Comparison of ENCODE assay signal across 28 cellular contexts in genomic region chr6:137775720-137776119, GRCh38.
DNase-seq lines count a peak whose midpoint lies in the region; ATAC-seq, FAIRE-seq and TF ChIP-seq lines count a peak whose summit lies in the region.
"Had no signal": no experiment of that assay in that cellular context is flagged by ENCODE, and none has a peak within 500 bp of the region (broad histone marks: within the 10 kb centered on the region; RNA-seq: fewer than 3 reads in every experiment).

No MANE protein-coding gene starts in this region.

- intact Hi-C loops in right lobe of liver (cut with DNase I) (no loop called here), HepG2 (cut with micrococcal nuclease; ENCODE audit: unreplicated experiment) (no loop called here)

- 82% methylated on average over 3 of the region's 5 CpGs for WGBS in right lobe of liver (ENCODE audit: insufficient coverage, low coverage, low lambda C conversion rate, missing lambda C conversion rate)
- 95% methylated on average over 5 of the region's 5 CpGs for WGBS in HepG2 (ENCODE audit: low lambda C conversion rate)

- BruUV-seq in HepG2 (replicated peaks; lab: Mats Ljungman, UMichigan): no TSS peak

- TF ChIP-seq POLR2A in right lobe of liver (IDR thresholded peaks at IDR 0.05) (no peak), HepG2 (IDR thresholded peaks at IDR 0.05; ENCODE audit: insufficient read depth in 1 of 2, low read depth in 2 of 2, low read length in 2 of 2) (no peak)

- H3K9me3 ChIP-seq in right lobe of liver (no peaks in the 10 kb centered on the region), HepG2 (ENCODE audit: low read length) (no peaks in the 10 kb centered on the region), MG63 (no peaks in the 10 kb centered on the region)
- H3K9me3 ChIP-seq: esophagus squamous epithelium, left lung, spleen had no signal

- H3K36me3 ChIP-seq in right lobe of liver (no peaks in the 10 kb centered on the region), HepG2 (replicated peaks in 1 of 2; ENCODE audit: control insufficient read depth in 1 of 2, insufficient read depth in 2 of 2, low read length in 2 of 2) (no peaks in the 10 kb centered on the region), MG63 (no peaks in the 10 kb centered on the region)
- H3K36me3 ChIP-seq: esophagus squamous epithelium, left lung, spleen had no signal

- POLR2A ChIA-PET in HepG2 (lab: Yijun Ruan, JAX): no interaction called here

- no peak overlapping the region for H3K4me3 ChIP-seq in right lobe of liver
- no peak overlapping the region for H3K4me3 ChIP-seq in HepG2 (replicated peaks in 1 of 3; ENCODE audit: insufficient read depth in 1 of 3, low read depth in 2 of 3, low read length in 3 of 3)
- no peak overlapping the region for H3K4me3 ChIP-seq in MG63
- H3K4me3 ChIP-seq in coronary artery: no peak overlapping the region
- H3K4me3 ChIP-seq: esophagus squamous epithelium, left lung, spleen had no signal

- TF ChIP-seq EP300 in HepG2 (IDR thresholded peaks at IDR 0.05; ENCODE audit: low read depth in 2 of 2, low read length in 2 of 2) (no peak), HepG2 (CRISPR knock-in tag; IDR thresholded peaks at IDR 0.05; ENCODE audit: borderline replicate concordance) (no peak)

- no peaks in the 10 kb centered on the region for H3K9me3 Mint-ChIP-seq in activated CD8-positive, alpha-beta memory T cell treated with anti-CD3 and anti-CD28 coated beads, Interleukin-2, amount 10 ng/mL, durations not matched to agents 7 days and 5 days (ENCODE audit: low read depth)
- H3K9me3 Mint-ChIP-seq: activated naive CD4-positive, alpha-beta T cell treated with anti-CD3 and anti-CD28 coated beads for 36 hours; activated T-cell treated with anti-CD3 and anti-CD28 coated beads, Interleukin-2, amount 50 U/mL, for 4 hours; CD4-positive, alpha-beta T cell; H9 had no signal

- no peak overlapping the region for H3K4me2 ChIP-seq in HepG2 (ENCODE audit: low read depth, low read length)

- no peak overlapping the region for H3K4me3 Mint-ChIP-seq in activated CD8-positive, alpha-beta memory T cell treated with anti-CD3 and anti-CD28 coated beads, Interleukin-2, amount 10 ng/mL, durations not matched to agents 7 days and 5 days
- H3K4me3 Mint-ChIP-seq: activated naive CD4-positive, alpha-beta T cell treated with anti-CD3 and anti-CD28 coated beads for 36 hours; activated T-cell treated with anti-CD3 and anti-CD28 coated beads, Interleukin-2, amount 50 U/mL, for 4 hours; CD4-positive, alpha-beta T cell; H9; T-cell had no signal

- no peaks in the 10 kb centered on the region for H3K27me3 ChIP-seq in right lobe of liver
- no peaks in the 10 kb centered on the region for H3K27me3 ChIP-seq in HepG2 (ENCODE audit: control insufficient read depth in 1 of 2, insufficient read depth in 2 of 2, low read length in 2 of 2)
- H3K27me3 ChIP-seq in MG63: no peaks in the 10 kb centered on the region
- H3K27me3 ChIP-seq: esophagus squamous epithelium, left lung, spleen had no signal

- no peaks in the 10 kb centered on the region for H4K20me1 ChIP-seq in HepG2 (ENCODE audit: insufficient read depth, low read length)

- TF ChIP-seq RAD21 in HepG2 (CRISPR knock-in tag; IDR thresholded peaks at IDR 0.05): no peak

- CTCF ChIA-PET in HepG2 (lab: Yijun Ruan, JAX; ENCODE audit: low intra/inter-chr PET ratio, low total read pairs): no interaction called here
- CTCF ChIA-PET in activated CD8-positive, alpha-beta memory T cell treated with anti-CD3 and anti-CD28 coated beads, Interleukin-2, amount 10 ng/mL, durations not matched to agents 7 days and 5 days (lab: Charles Lee): no interaction called here

- H3K9ac ChIP-seq in HepG2 (ENCODE audit: insufficient read depth, low read depth, low read length): no peak overlapping the region

- H3K4me1 ChIP-seq in right lobe of liver (no peaks in the 10 kb centered on the region), HepG2 (ENCODE audit: insufficient read depth, low read length) (peaks cover 13% of the 10 kb centered on the region)

- no peak for DNase-seq in right lobe of liver
- DNase-seq in HepG2 (ENCODE audit: low spot score): no peak
- peak; percentile 89 to 95 for DNase-seq in dermis microvascular lymphatic vessel endothelial cell (ENCODE audit: low read depth in 2 of 2)
- no peak for DNase-seq in left lobe of liver (ENCODE audit: low spot score)
- DNase-seq in activated CD8-positive, alpha-beta memory T cell treated with anti-CD3 and anti-CD28 coated beads, Interleukin-2, amount 10 ng/mL, durations not matched to agents 7 days and 5 days: no peak
- no peak for DNase-seq in MG63
- DNase-seq in coronary artery (ENCODE audit: low spot score): no peak
- DNase-seq in LoVo (ENCODE audit: low spot score): no peak
- DNase-seq: activated CD4-positive, CD25-positive, alpha-beta regulatory T cell treated with anti-CD3 and anti-CD28 coated beads, Interleukin-2, amount 50 U/mL, for 72 hours; activated CD8-positive, alpha-beta memory T cell treated with anti-CD3 and anti-CD28 coated beads for 24 hours; activated naive CD4-positive, alpha-beta T cell treated with anti-CD3 and anti-CD28 coated beads for 36 hours; activated T-cell treated with anti-CD3 and anti-CD28 coated beads, Interleukin-2, amount 50 U/mL, for 4 hours; CD4-positive, alpha-beta T cell; DMS153; effector CD8-positive, alpha-beta T cell; esophagus squamous epithelium; glutamatergic neuron; H9; left lung; MM.1S; NCI-H2227 treated with DMSO at 0.1 percent for 48 hours; NCI-H774; SHP77; spleen; stimulated activated CD4-positive, alpha-beta T cell treated with anti-CD3 and anti-CD28 coated beads, Interleukin-4, amount 100 ng/mL, for 24 hours; stimulated activated naive CD4-positive, alpha-beta T cell treated with Interleukin-2 at 50 U/mL for 16 hours; T-cell had no signal

- no peaks in the 10 kb centered on the region for H3K4me1 Mint-ChIP-seq in activated CD8-positive, alpha-beta memory T cell treated with anti-CD3 and anti-CD28 coated beads, Interleukin-2, amount 10 ng/mL, durations not matched to agents 7 days and 5 days
- H3K4me1 Mint-ChIP-seq: H9 had no signal

- H2AFZ ChIP-seq in HepG2 (ENCODE audit: low read length): no peak overlapping the region

- no peak for FAIRE-seq in HepG2 (lab: Jason Lieb, UNC)
- FAIRE-seq: G401.6 had no signal

- no peak overlapping the region for H3K27ac Mint-ChIP-seq in activated CD8-positive, alpha-beta memory T cell treated with anti-CD3 and anti-CD28 coated beads, Interleukin-2, amount 10 ng/mL, durations not matched to agents 7 days and 5 days
- H3K27ac Mint-ChIP-seq: activated naive CD4-positive, alpha-beta T cell treated with anti-CD3 and anti-CD28 coated beads for 36 hours; CD4-positive, alpha-beta T cell; H9; T-cell had no signal

- H3K27ac ChIP-seq in right lobe of liver (no peak overlapping the region), HepG2 (ENCODE audit: extremely low read length, insufficient read depth, low read length) (no peak overlapping the region), coronary artery (no peak overlapping the region)
- H3K27ac ChIP-seq: spleen had no signal

- H3K27me3 Mint-ChIP-seq in activated CD8-positive, alpha-beta memory T cell treated with anti-CD3 and anti-CD28 coated beads, Interleukin-2, amount 10 ng/mL, durations not matched to agents 7 days and 5 days: no peaks in the 10 kb centered on the region
- H3K27me3 Mint-ChIP-seq: CD4-positive, alpha-beta T cell; T-cell had no signal

- no peak for TF ChIP-seq CTCF in right lobe of liver (IDR thresholded peaks at IDR 0.05)
- TF ChIP-seq CTCF in HepG2 (CRISPR knock-in tag; IDR thresholded peaks at IDR 0.05): no peak
- TF ChIP-seq CTCF in coronary artery (IDR thresholded peaks at IDR 0.05): no peak

- ATAC-seq in right lobe of liver: peak; percentile 27 to 61 (median 44)
- no peak for ATAC-seq in HepG2
- ATAC-seq in left lobe of liver: peak; percentile 20
- ATAC-seq in activated CD8-positive, alpha-beta memory T cell treated with anti-CD3 and anti-CD28 coated beads, Interleukin-2, amount 10 ng/mL, durations not matched to agents 7 days and 5 days: no peak
- ATAC-seq: activated T-cell treated with anti-CD3 and anti-CD28 coated beads, Interleukin-2, amount 50 U/mL, for 4 hours; left lung; T-cell had no signal

- peaks cover 2% of the 10 kb centered on the region for H3K36me3 Mint-ChIP-seq in activated CD8-positive, alpha-beta memory T cell treated with anti-CD3 and anti-CD28 coated beads, Interleukin-2, amount 10 ng/mL, durations not matched to agents 7 days and 5 days
- H3K36me3 Mint-ChIP-seq: T-cell had no signal

- in situ Hi-C loops in HepG2 (cut with HindIII; ENCODE audit: extremely low pct_ligation_motif_present, low pct_unique_long_range_greater_than_20kb): no loop called here

- H3K79me2 ChIP-seq in HepG2 (ENCODE audit: insufficient read depth, low read length): no peaks in the 10 kb centered on the region

TF ChIP-seq in HepG2, 621 proteins besides CTCF, POLR2A, EP300 and RAD21:
- TF ChIP-seq POLR2AphosphoS5 (IDR thresholded peaks at IDR 0.05; ENCODE audit: low read depth, low read length) (no peak), ZNF143 (CRISPR knock-in tag; IDR thresholded peaks at IDR 0.05) (no peak), PCBP2 (optimal IDR thresholded peaks at IDR 0.05; ENCODE audit: low read depth, low read length, poor library complexity, severe bottlenecking) (no peak), CC2D1A (CRISPR knock-in tag; IDR thresholded peaks at IDR 0.05) (no peak), SP5 (CRISPR knock-in tag; IDR thresholded peaks at IDR 0.05; ENCODE audit: borderline replicate concordance, low read depth) (no peak), IKZF1 (IDR thresholded peaks at IDR 0.05) (no peak)

Comparison
In these comparisons a context has a peak if more than half of its experiments do, and no peak if none do; other contexts are left out.
1. ATAC-seq: peak in right lobe of liver (4 of 4) and left lobe of liver (single experiment); none in HepG2 (single experiment) and activated CD8-positive, alpha-beta memory T cell treated with anti-CD3 and anti-CD28 coated beads, Interleukin-2, amount 10 ng/mL, durations not matched to agents 7 days and 5 days (single experiment).
2. DNase-seq: peak in dermis microvascular lymphatic vessel endothelial cell (2 of 2); none in right lobe of liver (0 of 3), HepG2 (single experiment), left lobe of liver (single experiment), activated CD8-positive, alpha-beta memory T cell treated with anti-CD3 and anti-CD28 coated beads, Interleukin-2, amount 10 ng/mL, durations not matched to agents 7 days and 5 days (single experiment), MG63 (single experiment), coronary artery (single experiment) and LoVo (single experiment).